22 cellular contexts compared by ENCODE assay signal in genomic region chr3:94378322-94378721, GRCh38.
"Had no signal": no experiment of that assay in that cellular context is flagged by ENCODE, and none has a peak within 500 bp of the region (broad histone marks: within the 10 kb centered on the region; RNA-seq: fewer than 3 reads in every experiment).

No MANE protein-coding gene starts in this region.

- H3K4me2 ChIP-seq: hepatocyte had no signal

- H3K36me3 ChIP-seq: esophagus muscularis mucosa, gastroesophageal sphincter, heart left ventricle, left lung, lower lobe of right lung had no signal

- H3K27ac ChIP-seq: coronary artery, dorsolateral prefrontal cortex, epithelial cell of prostate, esophagus muscularis mucosa, foreskin keratinocyte, gastroesophageal sphincter, heart left ventricle, hepatocyte, left lung, lower lobe of right lung had no signal

- H3K79me2 ChIP-seq: hepatocyte had no signal

- H3K4me3 ChIP-seq: coronary artery, dorsolateral prefrontal cortex, esophagus muscularis mucosa, gastroesophageal sphincter, heart left ventricle, hepatocyte, left lung, lower lobe of right lung had no signal

- ATAC-seq: foreskin keratinocyte, gastroesophageal sphincter, heart left ventricle, left ventricle myocardium superior, lower lobe of right lung had no signal

- H3K9me3 ChIP-seq: esophagus muscularis mucosa, gastroesophageal sphincter, heart left ventricle, left lung, lower lobe of right lung had no signal

- FAIRE-seq: frontal cortex, kidney had no signal

- H3K27me3 ChIP-seq: esophagus muscularis mucosa, foreskin keratinocyte, gastroesophageal sphincter, heart left ventricle, hepatocyte, left lung had no signal

- DNase-seq: cerebellar nuclear complex; dermis blood vessel endothelial cell; dorsolateral prefrontal cortex; effector CD4-positive, alpha-beta T cell; effector memory CD4-positive, alpha-beta T cell; foreskin keratinocyte; heart left ventricle; hypothalamus; immature natural killer cell; islet precursor cell; kidney; kidney glomerular epithelial cell; left lung; left ventricle myocardium superior; lower lobe of right lung; mesenchymal stem cell had no signal

- H2AFZ ChIP-seq: hepatocyte had no signal

- H3K4me1 ChIP-seq: esophagus muscularis mucosa, foreskin keratinocyte, gastroesophageal sphincter, left lung, lower lobe of right lung had no signal
